In genomic region chr17:73348824-73349095, GRCh38 we compare ENCODE assay signal across 18 cellular contexts. TPM values are rescaled to one million over a fixed set of nuclear protein-coding genes. Genes with fewer than 3 reads are reported as not detected.
DNase-seq lines count a peak whose midpoint lies in the region; ATAC-seq and TF ChIP-seq lines count a peak whose summit lies in the region.
"Had no signal": no experiment of that assay in that cellular context is flagged by ENCODE, and none has a peak within 500 bp of the region (broad histone marks: within the 10 kb centered on the region; RNA-seq: fewer than 3 reads in every experiment).

No MANE protein-coding gene starts in this region.

- H3K9me3 Mint-ChIP-seq in endodermal cell (no peaks in the 10 kb centered on the region), nephron (no peaks in the 10 kb centered on the region)
- H3K9me3 Mint-ChIP-seq: CD4-positive, alpha-beta T cell; memory B cell had no signal

- peaks cover 32% of the 10 kb centered on the region for H3K4me1 ChIP-seq in NT2/D1 (ENCODE audit: insufficient read depth, insufficient read length)
- H3K4me1 ChIP-seq in endodermal cell (ENCODE audit: control insufficient read depth, insufficient read depth, low read length): peaks cover 23% of the 10 kb centered on the region
- H3K4me1 ChIP-seq in suprapubic skin: peaks cover 7% of the 10 kb centered on the region
- H3K4me1 ChIP-seq: right lobe of liver had no signal

- ATAC-seq in HG03457 (IDR thresholded peaks at IDR 0.05; ENCODE audit: unreplicated experiment): no peak
- ATAC-seq in GM21360 (IDR thresholded peaks at IDR 0.05; ENCODE audit: unreplicated experiment): no peak

- H3K36me3 Mint-ChIP-seq in endodermal cell (ENCODE audit: low read depth) (no peaks in the 10 kb centered on the region), nephron (ENCODE audit: low read depth) (peaks cover 19% of the 10 kb centered on the region)

- H3K27ac ChIP-seq in endodermal cell (ENCODE audit: low read depth, low read length) (peak overlapping the region; percentile 42), suprapubic skin (peak overlapping the region; percentile 35)
- H3K27ac ChIP-seq: right lobe of liver had no signal

- no peaks in the 10 kb centered on the region for H3K36me3 ChIP-seq in NT2/D1 (ENCODE audit: insufficient read depth, insufficient read length, low read length)
- no peaks in the 10 kb centered on the region for H3K36me3 ChIP-seq in endodermal cell (ENCODE audit: control insufficient read depth, insufficient read depth, low read length)
- H3K36me3 ChIP-seq in suprapubic skin: no peaks in the 10 kb centered on the region
- H3K36me3 ChIP-seq: right lobe of liver had no signal

- H3K4me3 Mint-ChIP-seq in endodermal cell (no peak overlapping the region), nephron (peak overlapping the region in 1 of 3 experiments; percentile 44)
- H3K4me3 Mint-ChIP-seq: CD4-positive, alpha-beta T cell; memory B cell had no signal

- H3K4me1 Mint-ChIP-seq in endodermal cell (peaks cover 42% of the 10 kb centered on the region), nephron (peaks cover 59% of the 10 kb centered on the region)
- H3K4me1 Mint-ChIP-seq: memory B cell had no signal

- DNase-seq in NT2/D1 (ENCODE audit: low read depth, low spot score) (no peak), endodermal cell (no peak), suprapubic skin (ENCODE audit: low spot score in 2 of 2) (peak in 1 of 2 donors; percentile 75), OCI-M1 (lab: John Stamatoyannopoulos, UW) (no peak), NCI-H1417 (lab: John Stamatoyannopoulos, UW) (no peak)
- DNase-seq: activated CD8-positive, alpha-beta memory T cell treated with anti-CD3 and anti-CD28 coated beads, Interleukin-2, amount 50 U/mL, for 48 hours; activated gamma-delta T cell treated with Interleukin-2 at 50 U/mL for 16 hours; CD4-positive, alpha-beta T cell; DMS153; GDM1; NCI-H1436; NCI-H526 treated with DMSO at 0.1 percent for 48 hours; right lobe of liver; stimulated activated naive CD4-positive, alpha-beta T cell treated with Interleukin-2 at 50 U/mL for 16 hours had no signal

- H3K4me3 ChIP-seq in NT2/D1 (ENCODE audit: insufficient read length, low read depth) (no peak overlapping the region), endodermal cell (ENCODE audit: low read length) (no peak overlapping the region), suprapubic skin (no peak overlapping the region)
- H3K4me3 ChIP-seq: right lobe of liver had no signal

- H3K9ac ChIP-seq in NT2/D1 (ENCODE audit: insufficient read length, low read depth): peak overlapping the region; percentile 50
- H3K9ac ChIP-seq in endodermal cell (ENCODE audit: extremely low read depth, low read length, poor library complexity, severe bottlenecking): no peak overlapping the region

- TF ChIP-seq CTCF in endodermal cell (conservative IDR thresholded peaks at IDR 0.05) (no peak), nephron (IDR thresholded peaks at IDR 0.05; ENCODE audit: unreplicated experiment in 3 of 3) (no peak), suprapubic skin (IDR thresholded peaks at IDR 0.05) (no peak)

- H3K27ac Mint-ChIP-seq in endodermal cell (no peak overlapping the region), nephron (peak overlapping the region; percentile 96 to 100 (median 100))
- H3K27ac Mint-ChIP-seq: CD4-positive, alpha-beta T cell; memory B cell had no signal

- H3K27me3 ChIP-seq in NT2/D1 (ENCODE audit: insufficient read depth, insufficient read length) (no peaks in the 10 kb centered on the region), endodermal cell (ENCODE audit: control insufficient read depth, insufficient read depth, low read length, poor library complexity, severe bottlenecking) (no peaks in the 10 kb centered on the region), suprapubic skin (no peaks in the 10 kb centered on the region)
- H3K27me3 ChIP-seq: right lobe of liver had no signal

- no peak for TF ChIP-seq EP300 in suprapubic skin (IDR thresholded peaks at IDR 0.05)

- TF ChIP-seq POLR2A in suprapubic skin (IDR thresholded peaks at IDR 0.05): no peak

- H3K27me3 Mint-ChIP-seq in endodermal cell (ENCODE audit: insufficient read depth): no peaks in the 10 kb centered on the region
- no peaks in the 10 kb centered on the region for H3K27me3 Mint-ChIP-seq in nephron (ENCODE audit: low read depth)
- H3K27me3 Mint-ChIP-seq: CD4-positive, alpha-beta T cell; memory B cell had no signal

- 62 to 65% methylated on average over 3 to 4 of the region's 4 CpGs for WGBS in endodermal cell (ENCODE audit: insufficient coverage in 1 of 2, insufficient read length in 1 of 2), 2 experiments
- 54% methylated on average over 4 of the region's 4 CpGs for WGBS in suprapubic skin

- no peaks in the 10 kb centered on the region for H3K9me3 ChIP-seq in NT2/D1 (ENCODE audit: insufficient read depth, low read length)
- H3K9me3 ChIP-seq in endodermal cell (ENCODE audit: control insufficient read depth, low read length): no peaks in the 10 kb centered on the region
- H3K9me3 ChIP-seq in suprapubic skin: no peaks in the 10 kb centered on the region
- H3K9me3 ChIP-seq: right lobe of liver had no signal

RNA-seq across cellular contexts. Expression of gene CDC42EP4, which starts 37.0 kb away (rescaled TPM):
- 10 to 100 TPM; 38.5 to 49.7 TPM for total RNA-seq in endodermal cell
- polyA plus RNA-seq in endodermal cell (2013, experiment 1 of 2): 57.7 TPM
- 49.6 TPM for polyA plus RNA-seq in endodermal cell (2013, experiment 2 of 2)
- 10 to 100 TPM; 60.0 to 86.8 (median 81.5) TPM for total RNA-seq in suprapubic skin
